ENCODE assay signal across 29 cellular contexts in genomic region chr5:115535479-115536035, GRCh38. TPM values are rescaled to one million over a fixed set of nuclear protein-coding genes. Genes with fewer than 3 reads are reported as not detected.
DNase-seq lines count a peak whose midpoint lies in the region; ATAC-seq, FAIRE-seq and TF ChIP-seq lines count a peak whose summit lies in the region.
"Had no signal": no experiment of that assay in that cellular context is flagged by ENCODE, and none has a peak within 500 bp of the region (broad histone marks: within the 10 kb centered on the region; RNA-seq: fewer than 3 reads in every experiment).

No MANE protein-coding gene starts in this region.

- peaks cover 97% of the 10 kb centered on the region for H3K79me2 ChIP-seq in ACC112 (ENCODE audit: control insufficient read depth, insufficient read depth, low read length, unreplicated experiment)
- peaks cover 100% of the 10 kb centered on the region for H3K79me2 ChIP-seq in DND-41 (ENCODE audit: insufficient read depth, low read length)
- peaks cover 100% of the 10 kb centered on the region for H3K79me2 ChIP-seq in astrocyte (ENCODE audit: insufficient read depth, low read length)

- H3K27me3 Mint-ChIP-seq in astrocyte (ENCODE audit: low read depth, unreplicated experiment), result no peaks in the 10 kb centered on the region
- no peaks in the 10 kb centered on the region for H3K27me3 Mint-ChIP-seq in naive thymus-derived CD8-positive, alpha-beta T cell
- H3K27me3 Mint-ChIP-seq: activated CD4-positive, alpha-beta T cell treated with anti-CD3 and anti-CD28 coated beads for 36 hours had no signal

- H3K36me3 ChIP-seq in ACC112 (ENCODE audit: insufficient read depth, low read length) (peaks cover 68% of the 10 kb centered on the region), DND-41 (ENCODE audit: insufficient read depth, low read length) (peaks cover 72% of the 10 kb centered on the region), astrocyte (ENCODE audit: insufficient read depth, low read length) (peaks cover 42% of the 10 kb centered on the region)

- H3K4me2 ChIP-seq in DND-41 (ENCODE audit: insufficient read depth, low read length) (peak overlapping the region; percentile 32), astrocyte (ENCODE audit: low read length) (no peak overlapping the region)
- H3K4me2 ChIP-seq: BLaER1 had no signal

- H3K9me3 ChIP-seq in DND-41 (ENCODE audit: insufficient read depth, low read length, severe bottlenecking), result no peaks in the 10 kb centered on the region
- H3K9me3 ChIP-seq in astrocyte (ENCODE audit: insufficient read depth, low read depth, low read length), result no peaks in the 10 kb centered on the region

- in situ Hi-C loops in GM13976 (cut with MboI; ENCODE audit: low sequenced_read_pairs, unreplicated experiment), result no loop called here

- DNase-seq in DND-41, result no peak
- no peak for DNase-seq in astrocyte (ENCODE audit: low read depth)
- DNase-seq in naive thymus-derived CD8-positive, alpha-beta T cell, result no peak
- no peak for DNase-seq in activated effector memory CD4-positive, alpha-beta T cell treated with anti-CD3 and anti-CD28 coated beads, Interleukin-2, amount 50 U/mL, for 16 hours
- no peak for DNase-seq in GM13976 (ENCODE audit: low spot score)
- DNase-seq: ACHN; activated CD4-positive, alpha-beta T cell treated with anti-CD3 and anti-CD28 coated beads for 36 hours; activated effector memory CD4-positive, alpha-beta T cell treated with Interleukin-2 at 50 U/mL for 16 hours; DMS79 treated with DMSO at 0.1 percent for 48 hours; foreskin melanocyte; GF-D8; GM23248; heart right ventricle; HFFc6; KBM-7; left ventricle myocardium superior; NCI-H1092 treated with DMSO at 0.1 percent for 48 hours; NCI-H1694 treated with DMSO at 0.1 percent for 48 hours; NCI-H446; NCI-H748 treated with DMSO at 0.1 percent for 48 hours; stimulated activated naive CD4-positive, alpha-beta T cell; SW 1271; T-helper 9 cell had no signal

- peak overlapping the region; percentile 66 for H3K4me3 Mint-ChIP-seq in astrocyte (ENCODE audit: unreplicated experiment)
- peak overlapping the region in 9 of 10 donors; percentile 4 to 64 (median 43) for H3K4me3 Mint-ChIP-seq in naive thymus-derived CD8-positive, alpha-beta T cell
- H3K4me3 Mint-ChIP-seq: activated CD4-positive, alpha-beta T cell treated with anti-CD3 and anti-CD28 coated beads for 36 hours; HFFc6; mesothelial cell of epicardium had no signal

- ATAC-seq in DND-41 (ENCODE audit: insufficient read depth, low read depth) (no peak), GM18873 (IDR thresholded peaks at IDR 0.05; ENCODE audit: low FRiP score, unreplicated experiment) (no peak)
- no peak for ATAC-seq in naive thymus-derived CD8-positive, alpha-beta T cell
- ATAC-seq: activated CD4-positive, alpha-beta T cell treated with anti-CD3 and anti-CD28 coated beads for 36 hours; left ventricle myocardium superior had no signal

- H3K4me1 Mint-ChIP-seq in astrocyte (ENCODE audit: low read depth, unreplicated experiment), result peaks cover 40% of the 10 kb centered on the region
- H3K4me1 Mint-ChIP-seq in naive thymus-derived CD8-positive, alpha-beta T cell, result peaks cover 36 to 91% (median 78%) of the 10 kb centered on the region in 4 donors

- no peak for TF ChIP-seq CTCF in DND-41 (IDR thresholded peaks at IDR 0.05; ENCODE audit: borderline replicate concordance, extremely low read depth, low read length, poor library complexity, severe bottlenecking)
- TF ChIP-seq CTCF in astrocyte (IDR thresholded peaks at IDR 0.05; ENCODE audit: insufficient read depth, low read depth, low read length), result no peak
- TF ChIP-seq CTCF in GM13976 (IDR thresholded peaks at IDR 0.05; ENCODE audit: borderline replicate concordance, control extremely low read depth, extremely low read depth, insufficient read depth, missing control alignments), result no peak

- H3K4me1 ChIP-seq in ACC112 (ENCODE audit: control insufficient read depth, insufficient read depth, low read length, unreplicated experiment), result peaks cover 89% of the 10 kb centered on the region
- peaks cover 54% of the 10 kb centered on the region for H3K4me1 ChIP-seq in DND-41 (ENCODE audit: insufficient read depth, low read length)
- H3K4me1 ChIP-seq in astrocyte (ENCODE audit: insufficient read depth, low read length), result peaks cover 19% of the 10 kb centered on the region

- no peaks in the 10 kb centered on the region for H3K9me3 Mint-ChIP-seq in astrocyte (ENCODE audit: unreplicated experiment)
- H3K9me3 Mint-ChIP-seq in naive thymus-derived CD8-positive, alpha-beta T cell, result peaks cover 0 to 4% (median 0%) of the 10 kb centered on the region in 9 donors
- H3K9me3 Mint-ChIP-seq: HFFc6 had no signal

- H3K4me3 ChIP-seq in ACC112 (ENCODE audit: low read depth, low read length) (0 out of 2 replicates have a peak overlapping the region, but pooled peaks have one; percentile 26), DND-41 (ENCODE audit: low read depth in 1 of 2, low read length in 2 of 2) (no peak overlapping the region), astrocyte (ENCODE audit: insufficient read depth, low read depth, low read length) (no peak overlapping the region)
- H3K4me3 ChIP-seq: BLaER1, GM23248 had no signal

- peaks cover 28% of the 10 kb centered on the region for H3K36me3 Mint-ChIP-seq in astrocyte (ENCODE audit: low read depth, unreplicated experiment)
- peaks cover 19 to 73% (median 38%) of the 10 kb centered on the region in 3 donors for H3K36me3 Mint-ChIP-seq in naive thymus-derived CD8-positive, alpha-beta T cell

- H3K27me3 ChIP-seq in ACC112 (ENCODE audit: insufficient read depth, low read length) (no peaks in the 10 kb centered on the region), DND-41 (ENCODE audit: insufficient read depth, low read length, poor library complexity) (no peaks in the 10 kb centered on the region), astrocyte (ENCODE audit: insufficient read depth, low read length) (no peaks in the 10 kb centered on the region)
- H3K27me3 ChIP-seq: BLaER1, heart right ventricle had no signal

- H2AFZ ChIP-seq in ACC112 (ENCODE audit: low read length, unreplicated experiment) (no peak overlapping the region), DND-41 (ENCODE audit: low read depth, low read length) (no peak overlapping the region), astrocyte (ENCODE audit: low read depth, low read length) (no peak overlapping the region)
- H2AFZ ChIP-seq: GM23248 had no signal

- H3K9ac ChIP-seq in DND-41 (ENCODE audit: low read depth, low read length) (no peak overlapping the region), astrocyte (ENCODE audit: low read length) (no peak overlapping the region)
- H3K9ac ChIP-seq: BLaER1, GM23248 had no signal

- H3K27ac Mint-ChIP-seq in astrocyte (ENCODE audit: unreplicated experiment), result no peak overlapping the region
- H3K27ac Mint-ChIP-seq in naive thymus-derived CD8-positive, alpha-beta T cell, result peak overlapping the region in 1 of 10 donors; percentile 55
- H3K27ac Mint-ChIP-seq: activated CD4-positive, alpha-beta T cell treated with anti-CD3 and anti-CD28 coated beads for 36 hours; HFFc6; mesothelial cell of epicardium had no signal

- no peak for FAIRE-seq in astrocyte (lab: Jason Lieb, UNC)
- FAIRE-seq: keratinocyte had no signal

- H4K20me1 ChIP-seq in DND-41 (ENCODE audit: insufficient read depth, low read length), result peaks cover 61% of the 10 kb centered on the region
- peaks cover 88% of the 10 kb centered on the region for H4K20me1 ChIP-seq in astrocyte (ENCODE audit: insufficient read depth, low read length)

- POLR2A ChIA-PET in naive thymus-derived CD8-positive, alpha-beta T cell (lab: Charles Lee), result no interaction called here

- H3K27ac ChIP-seq in ACC112 (ENCODE audit: low read depth, low read length) (no peak overlapping the region), DND-41 (ENCODE audit: low read length) (no peak overlapping the region), astrocyte (ENCODE audit: low read depth, low read length) (no peak overlapping the region)
- H3K27ac ChIP-seq: BLaER1, GM23248, heart right ventricle, VCaP had no signal

RNA-seq across cellular contexts. Expression of gene FEM1C, which starts 9.0 kb away (rescaled TPM):
- 20.6 and 22.9 TPM in 2 replicates for total RNA-seq in astrocyte
- 10 to 100 TPM; 15.3 to 16.4 TPM for total RNA-seq in naive thymus-derived CD8-positive, alpha-beta T cell
- 1 to 10 TPM; 1.8 to 2.9 (median 1.9) TPM for polyA plus RNA-seq in naive thymus-derived CD8-positive, alpha-beta T cell
